41 cellular contexts compared by ENCODE assay signal in the genomic region with DNA sequence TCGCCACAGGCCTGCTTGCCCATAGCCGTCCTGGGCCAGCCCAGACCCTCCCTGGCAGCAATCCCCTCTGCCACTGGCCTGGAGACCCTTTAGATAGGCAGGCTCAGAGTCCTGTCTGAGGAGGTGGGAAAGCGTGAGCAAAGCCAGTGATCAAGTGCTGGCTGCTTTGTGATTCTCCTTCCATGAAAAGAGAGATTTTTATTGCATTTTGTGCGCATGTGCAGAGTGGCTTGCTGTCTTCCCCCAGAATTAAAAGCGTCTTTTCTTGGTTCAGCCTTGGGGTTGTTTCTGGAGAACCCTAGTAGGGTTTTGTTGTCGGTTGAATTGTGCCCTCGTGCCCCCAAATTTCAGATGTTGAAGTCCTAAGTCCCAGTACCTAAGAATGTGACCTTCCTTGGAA. TPM values are rescaled to one million over a fixed set of nuclear protein-coding genes. Genes with fewer than 3 reads are reported as not detected.
"Had no signal": no experiment of that assay in that cellular context is flagged by ENCODE, and none has a peak within 500 bp of the region (broad histone marks: within the 10 kb centered on the region; RNA-seq: fewer than 3 reads in every experiment).

No MANE protein-coding gene starts in this region.

- H3K36me3 Mint-ChIP-seq: activated naive CD4-positive, alpha-beta T cell treated with anti-CD3 and anti-CD28 coated beads, Interleukin-2, amount 10 ng/mL, durations not matched to agents 7 days and 5 days; activated naive CD8-positive, alpha-beta T cell treated with anti-CD3 and anti-CD28 coated beads for 36 hours; brain had no signal

- H3K36me3 ChIP-seq: adrenal gland, ascending aorta, brain microvascular endothelial cell, breast epithelium, cardiac muscle cell had no signal

- H3K27ac Mint-ChIP-seq: activated naive CD4-positive, alpha-beta T cell treated with anti-CD3 and anti-CD28 coated beads for 36 hours; activated naive CD4-positive, alpha-beta T cell treated with anti-CD3 and anti-CD28 coated beads, Interleukin-2, amount 10 ng/mL, durations not matched to agents 7 days and 5 days; activated naive CD4-positive, alpha-beta T cell treated with anti-CD3 and anti-CD28 coated beads, Interleukin-2, amount 50 U/mL, for 24 hours; activated naive CD4-positive, alpha-beta T cell treated with anti-CD3 and anti-CD28 coated beads, Interleukin-2, amount 50 U/mL, for 72 hours; activated naive CD8-positive, alpha-beta T cell; activated naive CD8-positive, alpha-beta T cell treated with anti-CD3 and anti-CD28 coated beads for 36 hours; activated naive CD8-positive, alpha-beta T cell treated with anti-CD3 and anti-CD28 coated beads, Interleukin-2, amount 10 ng/mL, durations not matched to agents 7 days and 5 days; activated naive CD8-positive, alpha-beta T cell treated with anti-CD3 and anti-CD28 coated beads, Interleukin-2, amount 50 U/mL, for 24 hours; activated T-cell treated with anti-CD3 and anti-CD28 coated beads, Interleukin-2, amount 50 U/mL, for 24 hours; activated T-cell treated with anti-CD3 and anti-CD28 coated beads, Interleukin-2, amount 50 U/mL, for 72 hours; activated T-helper 1 cell treated with anti-CD3 and anti-CD28 coated beads, Interleukin-12 subunit alpha, Interleukin-12 subunit beta, Interleukin-2, Interleukin-4 antibody, amounts not matched to agents 30 ng/mL and 10 ng/mL and 1 ng/mL, durations not matched to agents 14 hours and 24 hours and 36 hours; activated T-helper 17 cell treated with anti-CD3 and anti-CD28 coated beads, Interleukin-2, amount 50 U/mL, for 72 hours; activated T-helper 2 cell treated with anti-CD3 and anti-CD28 coated beads, Interferon-gamma antibody, Interleukin-2, Interleukin-4, amounts not matched to agents 10 μg/mL and 5 μg/mL and 100 μg/mL, durations not matched to agents 14 hours and 24 hours and 36 hours; brain had no signal

- H3K27me3 ChIP-seq: adrenal gland, ascending aorta, body of pancreas, brain microvascular endothelial cell, breast epithelium, cardiac muscle cell had no signal

- FAIRE-seq: astrocyte, bronchial epithelial cell had no signal

- H3K27me3 Mint-ChIP-seq: activated naive CD4-positive, alpha-beta T cell treated with anti-CD3 and anti-CD28 coated beads, Interleukin-2, amount 10 ng/mL, durations not matched to agents 7 days and 5 days; activated naive CD4-positive, alpha-beta T cell treated with anti-CD3 and anti-CD28 coated beads, Interleukin-2, amount 50 U/mL, for 24 hours; activated naive CD8-positive, alpha-beta T cell; activated naive CD8-positive, alpha-beta T cell treated with anti-CD3 and anti-CD28 coated beads for 36 hours; activated naive CD8-positive, alpha-beta T cell treated with anti-CD3 and anti-CD28 coated beads, Interleukin-2, amount 50 U/mL, for 24 hours; activated T-cell treated with anti-CD3 and anti-CD28 coated beads, Interleukin-2, amount 50 U/mL, for 24 hours had no signal

- H3K9me3 ChIP-seq: adrenal gland, body of pancreas, breast epithelium had no signal

- DNase-seq: activated effector memory CD4-positive, alpha-beta T cell treated with anti-CD3 and anti-CD28 coated beads, Interleukin-2, amount 50 U/mL, for 16 hours; activated effector memory CD4-positive, alpha-beta T cell treated with Interleukin-2 at 50 U/mL for 16 hours; activated gamma-delta T cell; activated gamma-delta T cell treated with Interleukin-2 at 50 U/mL for 16 hours; activated naive CD4-positive, alpha-beta T cell; activated naive CD4-positive, alpha-beta T cell treated with anti-CD3 and anti-CD28 coated beads for 36 hours; activated naive CD4-positive, alpha-beta T cell treated with anti-CD3 and anti-CD28 coated beads, Interleukin-2, amount 10 ng/mL, durations not matched to agents 7 days and 5 days; activated naive CD4-positive, alpha-beta T cell treated with anti-CD3 and anti-CD28 coated beads, Interleukin-2, amount 50 U/mL, for 16 hours; activated naive CD4-positive, alpha-beta T cell treated with Interleukin-2 at 50 U/mL for 16 hours; activated naive CD8-positive, alpha-beta T cell treated with anti-CD3 and anti-CD28 coated beads for 36 hours; activated naive CD8-positive, alpha-beta T cell treated with anti-CD3 and anti-CD28 coated beads, Interleukin-2, amount 10 ng/mL, durations not matched to agents 7 days and 5 days; activated naive CD8-positive, alpha-beta T cell treated with anti-CD3 and anti-CD28 coated beads, Interleukin-2, amount 50 U/mL, for 24 hours; activated T-cell treated with anti-CD3 and anti-CD28 coated beads, Interleukin-2, amount 50 U/mL, for 1 hour; activated T-cell treated with anti-CD3 and anti-CD28 coated beads, Interleukin-2, amount 50 U/mL, for 24 hours; activated T-cell treated with anti-CD3 and anti-CD28 coated beads, Interleukin-2, amount 50 U/mL, for 4 hours; activated T-cell treated with anti-CD3 and anti-CD28 coated beads, Interleukin-2, amount 50 U/mL, for 48 hours; activated T-cell treated with anti-CD3 and anti-CD28 coated beads, Interleukin-2, amount 50 U/mL, for 72 hours; adrenal gland; amniotic stem cell; amygdala; anterior cingulate cortex; aorta; body of pancreas; brain microvascular endothelial cell; caudate nucleus; central memory CD4-positive, alpha-beta T cell; cerebellar nuclear complex had no signal

- H3K9me3 Mint-ChIP-seq: activated naive CD4-positive, alpha-beta T cell treated with anti-CD3 and anti-CD28 coated beads for 36 hours; activated naive CD4-positive, alpha-beta T cell treated with anti-CD3 and anti-CD28 coated beads, Interleukin-2, amount 10 ng/mL, durations not matched to agents 7 days and 5 days; activated naive CD8-positive, alpha-beta T cell treated with anti-CD3 and anti-CD28 coated beads, Interleukin-2, amount 50 U/mL, for 24 hours; activated T-cell treated with anti-CD3 and anti-CD28 coated beads, Interleukin-2, amount 50 U/mL, for 24 hours; activated T-cell treated with anti-CD3 and anti-CD28 coated beads, Interleukin-2, amount 50 U/mL, for 4 hours; activated T-helper 17 cell treated with anti-CD3 and anti-CD28 coated beads, Interleukin-2, amount 50 U/mL, for 72 hours; activated T-helper 2 cell treated with anti-CD3 and anti-CD28 coated beads, Interferon-gamma antibody, Interleukin-2, Interleukin-4, amounts not matched to agents 10 μg/mL and 5 μg/mL and 100 μg/mL, durations not matched to agents 14 hours and 24 hours and 36 hours had no signal

- H3K4me3 ChIP-seq: adrenal gland, ascending aorta, body of pancreas, breast epithelium, cardiac muscle cell had no signal

- H3K4me1 ChIP-seq: adrenal gland, ascending aorta, body of pancreas had no signal

- ATAC-seq: activated naive CD4-positive, alpha-beta T cell treated with anti-CD3 and anti-CD28 coated beads, Interleukin-2, amount 50 U/mL, for 72 hours; activated naive CD8-positive, alpha-beta T cell treated with anti-CD3 and anti-CD28 coated beads, Interleukin-2, amount 50 U/mL, for 24 hours; activated T-cell treated with anti-CD3 and anti-CD28 coated beads, Interleukin-2, amount 50 U/mL, for 4 hours; activated T-cell treated with anti-CD3 and anti-CD28 coated beads, Interleukin-2, amount 50 U/mL, for 72 hours; activated T-helper 17 cell treated with anti-CD3 and anti-CD28 coated beads, Interleukin-2, amount 50 U/mL, for 72 hours; body of pancreas had no signal

- H3K4me3 Mint-ChIP-seq: activated naive CD4-positive, alpha-beta T cell treated with anti-CD3 and anti-CD28 coated beads for 36 hours; activated naive CD4-positive, alpha-beta T cell treated with anti-CD3 and anti-CD28 coated beads, Interleukin-2, amount 10 ng/mL, durations not matched to agents 7 days and 5 days; activated naive CD4-positive, alpha-beta T cell treated with anti-CD3 and anti-CD28 coated beads, Interleukin-2, amount 50 U/mL, for 24 hours; activated naive CD8-positive, alpha-beta T cell; activated naive CD8-positive, alpha-beta T cell treated with anti-CD3 and anti-CD28 coated beads for 36 hours; activated naive CD8-positive, alpha-beta T cell treated with anti-CD3 and anti-CD28 coated beads, Interleukin-2, amount 10 ng/mL, durations not matched to agents 7 days and 5 days; activated naive CD8-positive, alpha-beta T cell treated with anti-CD3 and anti-CD28 coated beads, Interleukin-2, amount 50 U/mL, for 24 hours; activated T-cell treated with anti-CD3 and anti-CD28 coated beads, Interleukin-2, amount 50 U/mL, for 24 hours; activated T-cell treated with anti-CD3 and anti-CD28 coated beads, Interleukin-2, amount 50 U/mL, for 4 hours; activated T-cell treated with anti-CD3 and anti-CD28 coated beads, Interleukin-2, amount 50 U/mL, for 72 hours; activated T-helper 1 cell treated with anti-CD3 and anti-CD28 coated beads, Interleukin-12 subunit alpha, Interleukin-12 subunit beta, Interleukin-2, Interleukin-4 antibody, amounts not matched to agents 30 ng/mL and 10 ng/mL and 1 ng/mL, durations not matched to agents 14 hours and 24 hours and 36 hours; activated T-helper 17 cell treated with anti-CD3 and anti-CD28 coated beads, Interleukin-2, amount 50 U/mL, for 72 hours; brain; central memory CD8-positive, alpha-beta T cell had no signal

- H3K27ac ChIP-seq: adrenal gland, ascending aorta, body of pancreas, brain microvascular endothelial cell, breast epithelium, cardiac muscle cell had no signal

- H3K4me1 Mint-ChIP-seq: activated naive CD4-positive, alpha-beta T cell treated with anti-CD3 and anti-CD28 coated beads, Interleukin-2, amount 10 ng/mL, durations not matched to agents 7 days and 5 days; activated naive CD4-positive, alpha-beta T cell treated with anti-CD3 and anti-CD28 coated beads, Interleukin-2, amount 50 U/mL, for 24 hours; activated naive CD8-positive, alpha-beta T cell treated with anti-CD3 and anti-CD28 coated beads for 36 hours; activated naive CD8-positive, alpha-beta T cell treated with anti-CD3 and anti-CD28 coated beads, Interleukin-2, amount 10 ng/mL, durations not matched to agents 7 days and 5 days; activated naive CD8-positive, alpha-beta T cell treated with anti-CD3 and anti-CD28 coated beads, Interleukin-2, amount 50 U/mL, for 24 hours; activated T-helper 17 cell treated with anti-CD3 and anti-CD28 coated beads, Interleukin-2, amount 50 U/mL, for 72 hours; central memory CD8-positive, alpha-beta T cell had no signal

RNA-seq across cellular contexts. Expression of gene DCT, which starts 44.9 kb away (rescaled TPM):
- total RNA-seq: activated T-cell treated with anti-CD3 and anti-CD28 coated beads, Interleukin-2, amount 50 U/mL, for 4 hours; activated T-helper 1 cell treated with anti-CD3 and anti-CD28 coated beads, Interleukin-12 subunit alpha, Interleukin-12 subunit beta, Interleukin-2, Interleukin-4 antibody, amounts not matched to agents 30 ng/mL and 10 ng/mL and 1 ng/mL, durations not matched to agents 14 hours and 24 hours and 36 hours; activated T-helper 2 cell treated with anti-CD3 and anti-CD28 coated beads, Interferon-gamma antibody, Interleukin-2, Interleukin-4, amounts not matched to agents 10 μg/mL and 5 μg/mL and 100 μg/mL, durations not matched to agents 14 hours and 24 hours and 36 hours; ascending aorta; bronchial epithelial cell; chondrocyte had no signal
- polyA plus RNA-seq: cardiac muscle cell had no signal
